In genomic region chr10:66049335-66049734, GRCh38 we compare ENCODE assay signal across 11 cellular contexts.
"Had no signal": no experiment of that assay in that cellular context is flagged by ENCODE, and none has a peak within 500 bp of the region (broad histone marks: within the 10 kb centered on the region; RNA-seq: fewer than 3 reads in every experiment).

No MANE protein-coding gene starts in this region.

- FAIRE-seq: H1, H54 had no signal

- H3K27ac ChIP-seq: GM23248 had no signal

- H3K9ac ChIP-seq: GM23248 had no signal

- DNase-seq: GM23248, GOT3, H7, H9, HCEC 1CT, HFFc6 had no signal

- ATAC-seq: GM23338, HCT116 had no signal

- H3K4me3 ChIP-seq: GM23248, GM23338, HAP-1 had no signal

- H3K4me3 Mint-ChIP-seq: GM23338, H9, HFFc6 had no signal

- H3K36me3 ChIP-seq: HAP-1 had no signal

- H2AFZ ChIP-seq: GM23248, GM23338 had no signal

- H3K4me2 ChIP-seq: GM23338 had no signal

- H3K4me1 Mint-ChIP-seq: GM23338, H9 had no signal

- H3K27ac Mint-ChIP-seq: GM23338, H9, HFFc6 had no signal
